1 cellular context compared by ENCODE assay signal in the genomic region with DNA sequence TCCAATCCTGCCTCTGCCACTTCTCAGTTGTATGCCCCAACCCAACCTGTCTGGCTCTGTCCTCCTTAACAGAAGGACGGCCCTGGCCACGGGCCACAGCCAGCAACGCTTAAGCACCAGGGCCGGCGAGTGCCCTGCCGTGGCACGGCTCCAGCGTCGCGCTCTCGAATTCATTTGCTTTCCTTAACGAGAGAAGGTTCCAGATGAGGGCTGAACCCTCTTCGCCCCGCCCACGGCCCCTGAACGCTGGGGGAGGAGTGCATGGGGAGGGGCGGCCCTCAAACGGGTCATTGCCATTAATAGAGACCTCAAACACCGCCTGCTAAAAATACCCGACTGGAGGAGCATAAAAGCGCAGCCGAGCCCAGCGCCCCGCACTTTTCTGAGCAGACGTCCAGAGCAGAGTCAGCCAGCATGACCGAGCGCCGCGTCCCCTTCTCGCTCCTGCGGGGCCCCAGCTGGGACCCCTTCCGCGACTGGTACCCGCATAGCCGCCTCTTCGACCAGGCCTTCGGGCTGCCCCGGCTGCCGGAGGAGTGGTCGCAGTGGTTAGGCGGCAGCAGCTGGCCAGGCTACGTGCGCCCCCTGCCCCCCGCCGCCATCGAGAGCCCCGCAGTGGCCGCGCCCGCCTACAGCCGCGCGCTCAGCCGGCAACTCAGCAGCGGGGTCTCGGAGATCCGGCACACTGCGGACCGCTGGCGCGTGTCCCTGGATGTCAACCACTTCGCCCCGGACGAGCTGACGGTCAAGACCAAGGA.
A peak's percentile ranks its signal among the peaks of the same experiment; 100 is the strongest.
TF ChIP-seq lines count a peak whose summit lies in the region.

A gene (plus strand): TSS at position 375 of the 758 bp plus-strand sequence. CDS start 40 bp downstream, at position 415.

TF ChIP-seq in WTC11, 78 proteins besides CTCF, POLR2A, EP300 and RAD21 (continued from another document and continues in another):
- TF ChIP-seq, protein P1, sequence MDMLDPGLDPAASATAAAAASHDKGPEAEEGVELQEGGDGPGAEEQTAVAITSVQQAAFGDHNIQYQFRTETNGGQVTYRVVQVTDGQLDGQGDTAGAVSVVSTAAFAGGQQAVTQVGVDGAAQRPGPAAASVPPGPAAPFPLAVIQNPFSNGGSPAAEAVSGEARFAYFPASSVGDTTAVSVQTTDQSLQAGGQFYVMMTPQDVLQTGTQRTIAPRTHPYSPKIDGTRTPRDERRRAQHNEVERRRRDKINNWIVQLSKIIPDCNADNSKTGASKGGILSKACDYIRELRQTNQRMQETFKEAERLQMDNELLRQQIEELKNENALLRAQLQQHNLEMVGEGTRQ (CRISPR knock-in tag; IDR thresholded peaks at IDR 0.05) = no peak
- TF ChIP-seq, protein P2, sequence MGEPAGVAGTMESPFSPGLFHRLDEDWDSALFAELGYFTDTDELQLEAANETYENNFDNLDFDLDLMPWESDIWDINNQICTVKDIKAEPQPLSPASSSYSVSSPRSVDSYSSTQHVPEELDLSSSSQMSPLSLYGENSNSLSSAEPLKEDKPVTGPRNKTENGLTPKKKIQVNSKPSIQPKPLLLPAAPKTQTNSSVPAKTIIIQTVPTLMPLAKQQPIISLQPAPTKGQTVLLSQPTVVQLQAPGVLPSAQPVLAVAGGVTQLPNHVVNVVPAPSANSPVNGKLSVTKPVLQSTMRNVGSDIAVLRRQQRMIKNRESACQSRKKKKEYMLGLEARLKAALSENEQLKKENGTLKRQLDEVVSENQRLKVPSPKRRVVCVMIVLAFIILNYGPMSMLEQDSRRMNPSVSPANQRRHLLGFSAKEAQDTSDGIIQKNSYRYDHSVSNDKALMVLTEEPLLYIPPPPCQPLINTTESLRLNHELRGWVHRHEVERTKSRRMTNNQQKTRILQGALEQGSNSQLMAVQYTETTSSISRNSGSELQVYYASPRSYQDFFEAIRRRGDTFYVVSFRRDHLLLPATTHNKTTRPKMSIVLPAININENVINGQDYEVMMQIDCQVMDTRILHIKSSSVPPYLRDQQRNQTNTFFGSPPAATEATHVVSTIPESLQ (CRISPR knock-in tag; IDR thresholded peaks at IDR 0.05) = no peak
- TF ChIP-seq RELA (CRISPR knock-in tag; IDR thresholded peaks at IDR 0.05; ENCODE audit: borderline replicate concordance) (no peak), ZNF671 (CRISPR knock-in tag; IDR thresholded peaks at IDR 0.05) (no peak), EMX1 (CRISPR knock-in tag; IDR thresholded peaks at IDR 0.05) (no peak), KAT7 (CRISPR knock-in tag; IDR thresholded peaks at IDR 0.05; ENCODE audit: borderline replicate concordance) (no peak), ZNF121 (CRISPR knock-in tag; IDR thresholded peaks at IDR 0.05) (0 out of 2 replicates have a peak, but pooled peaks have one; percentile 1), ZNF416 (CRISPR knock-in tag; IDR thresholded peaks at IDR 0.05) (no peak), OVOL2 (CRISPR knock-in tag; IDR thresholded peaks at IDR 0.05; ENCODE audit: borderline replicate concordance) (no peak), GABPB1 (CRISPR knock-in tag; IDR thresholded peaks at IDR 0.05) (no peak), NR2C2 (CRISPR knock-in tag; IDR thresholded peaks at IDR 0.05) (no peak), ZNF138 (CRISPR knock-in tag; conservative IDR thresholded peaks at IDR 0.05) (no peak; the same call in 1 of the 2 replicates), NFYB (CRISPR knock-in tag; conservative IDR thresholded peaks at IDR 0.05; ENCODE audit: low read depth) (no peak), GTF2I (CRISPR knock-in tag; conservative IDR thresholded peaks at IDR 0.05) (no peak), NR1H2 (CRISPR knock-in tag; IDR thresholded peaks at IDR 0.05) (no peak), CREM (CRISPR knock-in tag; IDR thresholded peaks at IDR 0.05) (peak; percentile 73; the same call in 1 of the 2 replicates), CREB1 (CRISPR knock-in tag; IDR thresholded peaks at IDR 0.05) (peak; percentile 4; the same call in 1 of the 2 replicates), ZNF396 (CRISPR knock-in tag; IDR thresholded peaks at IDR 0.05; ENCODE audit: borderline replicate concordance) (no peak), ZNF317 (CRISPR knock-in tag; IDR thresholded peaks at IDR 0.05; ENCODE audit: borderline replicate concordance, low read depth) (0 out of 2 replicates have a peak, but pooled peaks have one; percentile 8), FOXP1 (CRISPR knock-in tag; IDR thresholded peaks at IDR 0.05; ENCODE audit: borderline replicate concordance) (peak; percentile 54; the same call in 1 of the 2 replicates), ZNF423 (CRISPR knock-in tag; IDR thresholded peaks at IDR 0.05) (no peak), FOXJ3 (CRISPR knock-in tag; IDR thresholded peaks at IDR 0.05; ENCODE audit: borderline replicate concordance) (no peak), ZNF232 (CRISPR knock-in tag; IDR thresholded peaks at IDR 0.05) (peak; percentile 99), CBFB (CRISPR knock-in tag; IDR thresholded peaks at IDR 0.05; ENCODE audit: low read depth) (no peak), MYBL2 (CRISPR knock-in tag; IDR thresholded peaks at IDR 0.05) (peak; percentile 87; the same call in 1 of the 2 replicates)
- TF ChIP-seq, protein P3, sequence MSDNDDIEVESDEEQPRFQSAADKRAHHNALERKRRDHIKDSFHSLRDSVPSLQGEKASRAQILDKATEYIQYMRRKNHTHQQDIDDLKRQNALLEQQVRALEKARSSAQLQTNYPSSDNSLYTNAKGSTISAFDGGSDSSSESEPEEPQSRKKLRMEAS (CRISPR knock-in tag; IDR thresholded peaks at IDR 0.05) = peak; percentile 94
- TF ChIP-seq, protein P4, sequence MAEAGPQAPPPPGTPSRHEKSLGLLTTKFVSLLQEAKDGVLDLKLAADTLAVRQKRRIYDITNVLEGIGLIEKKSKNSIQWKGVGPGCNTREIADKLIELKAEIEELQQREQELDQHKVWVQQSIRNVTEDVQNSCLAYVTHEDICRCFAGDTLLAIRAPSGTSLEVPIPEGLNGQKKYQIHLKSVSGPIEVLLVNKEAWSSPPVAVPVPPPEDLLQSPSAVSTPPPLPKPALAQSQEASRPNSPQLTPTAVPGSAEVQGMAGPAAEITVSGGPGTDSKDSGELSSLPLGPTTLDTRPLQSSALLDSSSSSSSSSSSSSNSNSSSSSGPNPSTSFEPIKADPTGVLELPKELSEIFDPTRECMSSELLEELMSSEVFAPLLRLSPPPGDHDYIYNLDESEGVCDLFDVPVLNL (CRISPR knock-in tag; IDR thresholded peaks at IDR 0.05; ENCODE audit: borderline replicate concordance, low read depth) = no peak
- TF ChIP-seq, protein P5, sequence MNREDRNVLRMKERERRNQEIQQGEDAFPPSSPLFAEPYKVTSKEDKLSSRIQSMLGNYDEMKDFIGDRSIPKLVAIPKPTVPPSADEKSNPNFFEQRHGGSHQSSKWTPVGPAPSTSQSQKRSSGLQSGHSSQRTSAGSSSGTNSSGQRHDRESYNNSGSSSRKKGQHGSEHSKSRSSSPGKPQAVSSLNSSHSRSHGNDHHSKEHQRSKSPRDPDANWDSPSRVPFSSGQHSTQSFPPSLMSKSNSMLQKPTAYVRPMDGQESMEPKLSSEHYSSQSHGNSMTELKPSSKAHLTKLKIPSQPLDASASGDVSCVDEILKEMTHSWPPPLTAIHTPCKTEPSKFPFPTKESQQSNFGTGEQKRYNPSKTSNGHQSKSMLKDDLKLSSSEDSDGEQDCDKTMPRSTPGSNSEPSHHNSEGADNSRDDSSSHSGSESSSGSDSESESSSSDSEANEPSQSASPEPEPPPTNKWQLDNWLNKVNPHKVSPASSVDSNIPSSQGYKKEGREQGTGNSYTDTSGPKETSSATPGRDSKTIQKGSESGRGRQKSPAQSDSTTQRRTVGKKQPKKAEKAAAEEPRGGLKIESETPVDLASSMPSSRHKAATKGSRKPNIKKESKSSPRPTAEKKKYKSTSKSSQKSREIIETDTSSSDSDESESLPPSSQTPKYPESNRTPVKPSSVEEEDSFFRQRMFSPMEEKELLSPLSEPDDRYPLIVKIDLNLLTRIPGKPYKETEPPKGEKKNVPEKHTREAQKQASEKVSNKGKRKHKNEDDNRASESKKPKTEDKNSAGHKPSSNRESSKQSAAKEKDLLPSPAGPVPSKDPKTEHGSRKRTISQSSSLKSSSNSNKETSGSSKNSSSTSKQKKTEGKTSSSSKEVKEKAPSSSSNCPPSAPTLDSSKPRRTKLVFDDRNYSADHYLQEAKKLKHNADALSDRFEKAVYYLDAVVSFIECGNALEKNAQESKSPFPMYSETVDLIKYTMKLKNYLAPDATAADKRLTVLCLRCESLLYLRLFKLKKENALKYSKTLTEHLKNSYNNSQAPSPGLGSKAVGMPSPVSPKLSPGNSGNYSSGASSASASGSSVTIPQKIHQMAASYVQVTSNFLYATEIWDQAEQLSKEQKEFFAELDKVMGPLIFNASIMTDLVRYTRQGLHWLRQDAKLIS (CRISPR knock-in tag; IDR thresholded peaks at IDR 0.05; ENCODE audit: borderline replicate concordance) = no peak
- TF ChIP-seq, protein P6, sequence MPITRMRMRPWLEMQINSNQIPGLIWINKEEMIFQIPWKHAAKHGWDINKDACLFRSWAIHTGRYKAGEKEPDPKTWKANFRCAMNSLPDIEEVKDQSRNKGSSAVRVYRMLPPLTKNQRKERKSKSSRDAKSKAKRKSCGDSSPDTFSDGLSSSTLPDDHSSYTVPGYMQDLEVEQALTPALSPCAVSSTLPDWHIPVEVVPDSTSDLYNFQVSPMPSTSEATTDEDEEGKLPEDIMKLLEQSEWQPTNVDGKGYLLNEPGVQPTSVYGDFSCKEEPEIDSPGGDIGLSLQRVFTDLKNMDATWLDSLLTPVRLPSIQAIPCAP (CRISPR knock-in tag; IDR thresholded peaks at IDR 0.05) = peak; percentile 97
- TF ChIP-seq, protein P7, sequence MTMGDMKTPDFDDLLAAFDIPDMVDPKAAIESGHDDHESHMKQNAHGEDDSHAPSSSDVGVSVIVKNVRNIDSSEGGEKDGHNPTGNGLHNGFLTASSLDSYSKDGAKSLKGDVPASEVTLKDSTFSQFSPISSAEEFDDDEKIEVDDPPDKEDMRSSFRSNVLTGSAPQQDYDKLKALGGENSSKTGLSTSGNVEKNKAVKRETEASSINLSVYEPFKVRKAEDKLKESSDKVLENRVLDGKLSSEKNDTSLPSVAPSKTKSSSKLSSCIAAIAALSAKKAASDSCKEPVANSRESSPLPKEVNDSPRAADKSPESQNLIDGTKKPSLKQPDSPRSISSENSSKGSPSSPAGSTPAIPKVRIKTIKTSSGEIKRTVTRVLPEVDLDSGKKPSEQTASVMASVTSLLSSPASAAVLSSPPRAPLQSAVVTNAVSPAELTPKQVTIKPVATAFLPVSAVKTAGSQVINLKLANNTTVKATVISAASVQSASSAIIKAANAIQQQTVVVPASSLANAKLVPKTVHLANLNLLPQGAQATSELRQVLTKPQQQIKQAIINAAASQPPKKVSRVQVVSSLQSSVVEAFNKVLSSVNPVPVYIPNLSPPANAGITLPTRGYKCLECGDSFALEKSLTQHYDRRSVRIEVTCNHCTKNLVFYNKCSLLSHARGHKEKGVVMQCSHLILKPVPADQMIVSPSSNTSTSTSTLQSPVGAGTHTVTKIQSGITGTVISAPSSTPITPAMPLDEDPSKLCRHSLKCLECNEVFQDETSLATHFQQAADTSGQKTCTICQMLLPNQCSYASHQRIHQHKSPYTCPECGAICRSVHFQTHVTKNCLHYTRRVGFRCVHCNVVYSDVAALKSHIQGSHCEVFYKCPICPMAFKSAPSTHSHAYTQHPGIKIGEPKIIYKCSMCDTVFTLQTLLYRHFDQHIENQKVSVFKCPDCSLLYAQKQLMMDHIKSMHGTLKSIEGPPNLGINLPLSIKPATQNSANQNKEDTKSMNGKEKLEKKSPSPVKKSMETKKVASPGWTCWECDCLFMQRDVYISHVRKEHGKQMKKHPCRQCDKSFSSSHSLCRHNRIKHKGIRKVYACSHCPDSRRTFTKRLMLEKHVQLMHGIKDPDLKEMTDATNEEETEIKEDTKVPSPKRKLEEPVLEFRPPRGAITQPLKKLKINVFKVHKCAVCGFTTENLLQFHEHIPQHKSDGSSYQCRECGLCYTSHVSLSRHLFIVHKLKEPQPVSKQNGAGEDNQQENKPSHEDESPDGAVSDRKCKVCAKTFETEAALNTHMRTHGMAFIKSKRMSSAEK (CRISPR knock-in tag; IDR thresholded peaks at IDR 0.05; ENCODE audit: borderline replicate concordance) = no peak
- TF ChIP-seq, protein P8, sequence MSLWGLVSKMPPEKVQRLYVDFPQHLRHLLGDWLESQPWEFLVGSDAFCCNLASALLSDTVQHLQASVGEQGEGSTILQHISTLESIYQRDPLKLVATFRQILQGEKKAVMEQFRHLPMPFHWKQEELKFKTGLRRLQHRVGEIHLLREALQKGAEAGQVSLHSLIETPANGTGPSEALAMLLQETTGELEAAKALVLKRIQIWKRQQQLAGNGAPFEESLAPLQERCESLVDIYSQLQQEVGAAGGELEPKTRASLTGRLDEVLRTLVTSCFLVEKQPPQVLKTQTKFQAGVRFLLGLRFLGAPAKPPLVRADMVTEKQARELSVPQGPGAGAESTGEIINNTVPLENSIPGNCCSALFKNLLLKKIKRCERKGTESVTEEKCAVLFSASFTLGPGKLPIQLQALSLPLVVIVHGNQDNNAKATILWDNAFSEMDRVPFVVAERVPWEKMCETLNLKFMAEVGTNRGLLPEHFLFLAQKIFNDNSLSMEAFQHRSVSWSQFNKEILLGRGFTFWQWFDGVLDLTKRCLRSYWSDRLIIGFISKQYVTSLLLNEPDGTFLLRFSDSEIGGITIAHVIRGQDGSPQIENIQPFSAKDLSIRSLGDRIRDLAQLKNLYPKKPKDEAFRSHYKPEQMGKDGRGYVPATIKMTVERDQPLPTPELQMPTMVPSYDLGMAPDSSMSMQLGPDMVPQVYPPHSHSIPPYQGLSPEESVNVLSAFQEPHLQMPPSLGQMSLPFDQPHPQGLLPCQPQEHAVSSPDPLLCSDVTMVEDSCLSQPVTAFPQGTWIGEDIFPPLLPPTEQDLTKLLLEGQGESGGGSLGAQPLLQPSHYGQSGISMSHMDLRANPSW (CRISPR knock-in tag; conservative IDR thresholded peaks at IDR 0.05; ENCODE audit: low read depth) = no peak
- TF ChIP-seq, protein P9, sequence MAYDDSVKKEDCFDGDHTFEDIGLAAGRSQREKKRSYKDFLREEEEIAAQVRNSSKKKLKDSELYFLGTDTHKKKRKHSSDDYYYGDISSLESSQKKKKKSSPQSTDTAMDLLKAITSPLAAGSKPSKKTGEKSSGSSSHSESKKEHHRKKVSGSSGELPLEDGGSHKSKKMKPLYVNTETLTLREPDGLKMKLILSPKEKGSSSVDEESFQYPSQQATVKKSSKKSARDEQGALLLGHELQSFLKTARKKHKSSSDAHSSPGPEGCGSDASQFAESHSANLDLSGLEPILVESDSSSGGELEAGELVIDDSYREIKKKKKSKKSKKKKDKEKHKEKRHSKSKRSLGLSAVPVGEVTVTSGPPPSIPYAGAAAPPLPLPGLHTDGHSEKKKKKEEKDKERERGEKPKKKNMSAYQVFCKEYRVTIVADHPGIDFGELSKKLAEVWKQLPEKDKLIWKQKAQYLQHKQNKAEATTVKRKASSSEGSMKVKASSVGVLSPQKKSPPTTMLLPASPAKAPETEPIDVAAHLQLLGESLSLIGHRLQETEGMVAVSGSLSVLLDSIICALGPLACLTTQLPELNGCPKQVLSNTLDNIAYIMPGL (CRISPR knock-in tag; IDR thresholded peaks at IDR 0.05) = peak; percentile 47; the same call in 1 of the 2 replicates
- TF ChIP-seq, protein P10, sequence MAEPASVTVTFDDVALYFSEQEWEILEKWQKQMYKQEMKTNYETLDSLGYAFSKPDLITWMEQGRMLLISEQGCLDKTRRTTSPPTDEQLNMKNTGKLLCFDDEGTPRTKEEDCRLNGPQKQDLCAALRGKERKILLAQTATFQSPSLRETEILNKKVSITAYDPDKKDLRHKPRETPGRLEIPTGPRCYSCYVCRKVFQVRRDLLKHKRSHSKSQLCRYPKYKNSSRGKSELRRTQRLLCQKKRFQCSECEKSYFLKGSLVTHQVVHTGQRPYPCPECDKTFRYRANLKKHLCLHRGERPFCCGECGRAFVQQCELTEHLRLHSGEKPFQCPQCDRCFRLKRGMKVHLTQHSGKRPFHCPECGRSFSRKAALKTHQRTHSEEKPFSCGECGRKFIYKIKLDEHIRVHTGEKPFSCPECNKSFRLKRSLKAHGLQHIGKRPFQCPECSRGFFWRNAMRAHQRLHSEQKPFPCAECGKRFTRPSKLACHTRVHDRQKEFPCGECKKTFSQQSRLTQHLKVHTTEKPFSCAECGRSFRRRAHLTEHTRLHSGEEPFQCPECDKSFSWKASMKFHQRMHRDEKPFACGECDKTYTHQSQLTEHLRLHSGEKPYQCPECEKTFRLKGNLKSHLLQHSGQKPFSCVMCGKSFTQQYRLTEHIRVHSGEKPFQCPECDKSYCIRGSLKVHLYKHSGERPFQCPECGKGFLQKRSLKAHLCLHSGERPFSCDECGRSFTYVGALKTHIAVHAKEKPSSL (CRISPR knock-in tag; conservative IDR thresholded peaks at IDR 0.05) = no peak
